In genomic region chr17:8151641-8152111, GRCh38 we compare ENCODE assay signal across 8 cellular contexts. TPM values are rescaled to one million over a fixed set of nuclear protein-coding genes. Genes with fewer than 3 reads are reported as not detected.
DNase-seq lines count a peak whose midpoint lies in the region; ATAC-seq, FAIRE-seq and TF ChIP-seq lines count a peak whose summit lies in the region.

No MANE protein-coding gene starts in this region.

- no peaks in the 10 kb centered on the region for H3K27me3 ChIP-seq in NT2/D1 (ENCODE audit: insufficient read depth, insufficient read length)
- no peaks in the 10 kb centered on the region for H3K27me3 ChIP-seq in keratinocyte (ENCODE audit: control insufficient read depth, extremely low read depth, insufficient read depth, low read length)

- H2AFZ ChIP-seq in keratinocyte (ENCODE audit: control insufficient read depth, low read length), result no peak overlapping the region

- peak; percentile 60 for DNase-seq in NCI-H82 (lab: John Stamatoyannopoulos, UW)
- DNase-seq in NCI-H82 treated with DMSO at 0.1 percent for 48 hours (lab: John Stamatoyannopoulos, UW; ENCODE audit: unreplicated experiment), result no peak
- no peak for DNase-seq in NT2/D1 (ENCODE audit: low read depth, low spot score)
- DNase-seq in caudate nucleus (lab: John Stamatoyannopoulos, UW), result peak in 53 of 61 donors; percentile 15 to 83 (median 56)
- DNase-seq in keratinocyte (ENCODE audit: low read depth, low spot score), result no peak
- peak; percentile 65 for DNase-seq in stimulated activated CD8-positive, alpha-beta memory T cell treated with anti-CD3 and anti-CD28 coated beads, Interleukin-4, amount 100 ng/mL, for 48 hours
- DNase-seq in 8988T, result no peak

- H3K36me3 ChIP-seq in NT2/D1 (ENCODE audit: insufficient read depth, insufficient read length, low read length) (peaks cover 35% of the 10 kb centered on the region), keratinocyte (ENCODE audit: control insufficient read depth in 2 of 2, extremely low read depth in 1 of 2, insufficient read depth in 2 of 2, low read length in 2 of 2) (peaks cover 34 to 51% of the 10 kb centered on the region in 2 experiments)

- TF ChIP-seq CTCF in keratinocyte (optimal IDR thresholded peaks at IDR 0.05 in 1 of 3, IDR thresholded peaks at IDR 0.05 in 1 of 3, conservative IDR thresholded peaks at IDR 0.05 in 1 of 3; ENCODE audit: extremely low read depth in 1 of 3, insufficient read depth in 2 of 3, low read length in 3 of 3), result no peak

- H3K9me1 ChIP-seq in keratinocyte (ENCODE audit: control insufficient read depth, extremely low read depth, insufficient read depth, low read length), result peaks cover 11% of the 10 kb centered on the region

- peaks cover 53% of the 10 kb centered on the region for H3K79me2 ChIP-seq in keratinocyte (ENCODE audit: control insufficient read depth, insufficient read depth, low read length)

- no peak for ATAC-seq in HG02642 (IDR thresholded peaks at IDR 0.05; ENCODE audit: poor library complexity, unreplicated experiment)

- peak overlapping the region; percentile 90 for H3K9ac ChIP-seq in NT2/D1 (ENCODE audit: insufficient read length, low read depth)
- peak overlapping the region; percentile 100 for H3K9ac ChIP-seq in keratinocyte (ENCODE audit: control insufficient read depth, extremely low read depth, insufficient read depth, low read length)

- H3K4me1 ChIP-seq in NT2/D1 (ENCODE audit: insufficient read depth, insufficient read length), result peaks cover 9% of the 10 kb centered on the region
- peaks cover 33% of the 10 kb centered on the region for H3K4me1 ChIP-seq in keratinocyte (ENCODE audit: control insufficient read depth, extremely low read depth, insufficient read depth, low read length)

- dilution Hi-C loops in keratinocyte (cut with MboI; ENCODE audit: extremely low pct_ligation_motif_present, low sequenced_read_pairs), result no loop called here

- FAIRE-seq in keratinocyte (lab: Jason Lieb, UNC), result no peak

- H3K9me3 ChIP-seq in NT2/D1 (ENCODE audit: insufficient read depth, low read length) (no peaks in the 10 kb centered on the region), keratinocyte (ENCODE audit: control insufficient read depth, low read depth, low read length) (no peaks in the 10 kb centered on the region)

- H3K4me3 ChIP-seq in NT2/D1 (ENCODE audit: insufficient read length, low read depth) (peak overlapping the region; percentile 90), keratinocyte (ENCODE audit: control insufficient read depth in 2 of 3, extremely low read depth in 1 of 3, insufficient read depth in 2 of 3, low read depth in 1 of 3, low read length in 3 of 3) (peak overlapping the region; percentile 62 to 86 (median 83))

- H3K27ac ChIP-seq in caudate nucleus (ENCODE audit: low read depth, low read length) (peak overlapping the region; percentile 100), keratinocyte (ENCODE audit: control insufficient read depth, insufficient read depth, low read length) (peak overlapping the region; percentile 98)

- peaks cover 16% of the 10 kb centered on the region for H4K20me1 ChIP-seq in keratinocyte (ENCODE audit: control insufficient read depth, extremely low read depth, insufficient read depth, low read length)

- H3K4me2 ChIP-seq in keratinocyte (ENCODE audit: control insufficient read depth, extremely low read depth, insufficient read depth, low read depth, low read length), result peak overlapping the region; percentile 90

RNA-seq across cellular contexts. Expression of gene PER1, which starts 0.5 kb away (rescaled TPM):
- 14.4 to 15.2 TPM (median 15.1 TPM) in 3 replicates for polyA plus RNA-seq in keratinocyte
- polyA plus RNA-seq in keratinocyte (2011; ENCODE audit: low read depth), result 112 TPM
- 6.8 and 12.7 TPM in 2 replicates for polyA plus RNA-seq in keratinocyte (2011; cell fraction: cytosol; rRNA removed)
- 50.1 and 90.1 TPM in 2 replicates for polyA plus RNA-seq in keratinocyte (2011; cell fraction: nucleus; rRNA removed)
- 24.3 and 51.6 TPM in 2 replicates for polyA plus RNA-seq in keratinocyte (2012; ENCODE audit: low replicate concordance)
- 29.9 to 138 TPM (median 46.3 TPM) in 3 replicates for polyA minus RNA-seq in keratinocyte
- polyA minus RNA-seq in keratinocyte (2011; cell fraction: cytosol; rRNA and poly(A)+ RNA removed), result 38.8 TPM
- 61.0 and 101 TPM in 2 replicates for polyA minus RNA-seq in keratinocyte (2011; cell fraction: nucleus; rRNA and poly(A)+ RNA removed)

RNA-seq across cellular contexts. Expression of gene VAMP2, which starts 11.1 kb away (rescaled TPM):
- polyA plus RNA-seq in keratinocyte, result 8.1 to 10.4 TPM (median 9.8 TPM) in 3 replicates
- 4.8 TPM for polyA plus RNA-seq in keratinocyte (2011; ENCODE audit: low read depth)
- 18.2 and 18.5 TPM in 2 replicates for polyA plus RNA-seq in keratinocyte (2011; cell fraction: cytosol; rRNA removed)
- 25.2 and 27.5 TPM in 2 replicates for polyA plus RNA-seq in keratinocyte (2011; cell fraction: nucleus; rRNA removed)
- 17.1 and 41.4 TPM in 2 replicates for polyA plus RNA-seq in keratinocyte (2012; ENCODE audit: low replicate concordance)
- 4.3 to 11.4 TPM (median 5.8 TPM) in 3 replicates for polyA minus RNA-seq in keratinocyte
- polyA minus RNA-seq in keratinocyte (2011; cell fraction: cytosol; rRNA and poly(A)+ RNA removed), result 3.6 TPM
- 3.1 and 5.4 TPM in 2 replicates for polyA minus RNA-seq in keratinocyte (2011; cell fraction: nucleus; rRNA and poly(A)+ RNA removed)

RNA-seq across cellular contexts. Expression of gene TMEM107, which starts 24.5 kb away (rescaled TPM):
- 16.2 to 21.8 TPM (median 19.0 TPM) in 3 replicates for polyA plus RNA-seq in keratinocyte
- 10.0 TPM for polyA plus RNA-seq in keratinocyte (2011; ENCODE audit: low read depth)
- polyA plus RNA-seq in keratinocyte (2011; cell fraction: cytosol; rRNA removed), result 13.1 and 16.1 TPM in 2 replicates
- 19.6 and 21.1 TPM in 2 replicates for polyA plus RNA-seq in keratinocyte (2011; cell fraction: nucleus; rRNA removed)
- polyA plus RNA-seq in keratinocyte (2012; ENCODE audit: low replicate concordance), result 13.7 and 19.3 TPM in 2 replicates
- polyA minus RNA-seq in keratinocyte, result 20.1 to 94.3 TPM (median 45.7 TPM) in 3 replicates
- polyA minus RNA-seq in keratinocyte (2011; cell fraction: cytosol; rRNA and poly(A)+ RNA removed), result 44.7 TPM
- polyA minus RNA-seq in keratinocyte (2011; cell fraction: nucleus; rRNA and poly(A)+ RNA removed), result 48.4 and 76.6 TPM in 2 replicates

RNA-seq across cellular contexts. Expression of gene HES7, which starts 27.8 kb away (rescaled TPM):
- polyA plus RNA-seq in keratinocyte, result 0.05 to 0.33 TPM (median 0.16 TPM) in 3 replicates
- 0.60 TPM for polyA plus RNA-seq in keratinocyte (2011; ENCODE audit: low read depth)
- 0.97 TPM in 1 of 2 replicates, not detected in the other for polyA plus RNA-seq in keratinocyte (2011; cell fraction: cytosol; rRNA removed)
- 0.42 and 1.5 TPM in 2 replicates for polyA plus RNA-seq in keratinocyte (2011; cell fraction: nucleus; rRNA removed)
- polyA plus RNA-seq in keratinocyte (2012; ENCODE audit: low replicate concordance), result 0.81 and 1.1 TPM in 2 replicates
- polyA minus RNA-seq in keratinocyte, result not detected in 3 replicates
- polyA minus RNA-seq in keratinocyte (2011; cell fraction: cytosol; rRNA and poly(A)+ RNA removed), result 4.2 TPM
- polyA minus RNA-seq in keratinocyte (2011; cell fraction: nucleus; rRNA and poly(A)+ RNA removed), result 1.1 TPM in 1 of 2 replicates, not detected in the other

RNA-seq across cellular contexts. Expression of gene ALOXE3, which starts 33.4 kb away (rescaled TPM):
- 2.0 to 4.6 TPM (median 2.7 TPM) in 3 replicates for polyA plus RNA-seq in keratinocyte
- polyA plus RNA-seq in keratinocyte (2011; ENCODE audit: low read depth), result 19.2 TPM
- 2.9 and 3.2 TPM in 2 replicates for polyA plus RNA-seq in keratinocyte (2011; cell fraction: cytosol; rRNA removed)
- polyA plus RNA-seq in keratinocyte (2011; cell fraction: nucleus; rRNA removed), result 7.7 and 9.8 TPM in 2 replicates
- 4.2 and 50.4 TPM in 2 replicates for polyA plus RNA-seq in keratinocyte (2012; ENCODE audit: low replicate concordance)
- 2.1 to 5.5 TPM (median 2.3 TPM) in 3 replicates for polyA minus RNA-seq in keratinocyte
- 1.2 TPM for polyA minus RNA-seq in keratinocyte (2011; cell fraction: cytosol; rRNA and poly(A)+ RNA removed)
- polyA minus RNA-seq in keratinocyte (2011; cell fraction: nucleus; rRNA and poly(A)+ RNA removed), result 2.6 and 2.9 TPM in 2 replicates

Comparison
In these comparisons a context has a peak if more than half of its experiments do, and no peak if none do; other contexts are left out.
1. DNase-seq: peak in NCI-H82 (single experiment), caudate nucleus (53 of 61) and stimulated activated CD8-positive, alpha-beta memory T cell treated with anti-CD3 and anti-CD28 coated beads, Interleukin-4, amount 100 ng/mL, for 48 hours (single experiment); none in NCI-H82 treated with DMSO at 0.1 percent for 48 hours (single experiment), NT2/D1 (single experiment), keratinocyte (single experiment) and 8988T (single experiment).